ENCODE assay signal across 12 cellular contexts in the genomic region with DNA sequence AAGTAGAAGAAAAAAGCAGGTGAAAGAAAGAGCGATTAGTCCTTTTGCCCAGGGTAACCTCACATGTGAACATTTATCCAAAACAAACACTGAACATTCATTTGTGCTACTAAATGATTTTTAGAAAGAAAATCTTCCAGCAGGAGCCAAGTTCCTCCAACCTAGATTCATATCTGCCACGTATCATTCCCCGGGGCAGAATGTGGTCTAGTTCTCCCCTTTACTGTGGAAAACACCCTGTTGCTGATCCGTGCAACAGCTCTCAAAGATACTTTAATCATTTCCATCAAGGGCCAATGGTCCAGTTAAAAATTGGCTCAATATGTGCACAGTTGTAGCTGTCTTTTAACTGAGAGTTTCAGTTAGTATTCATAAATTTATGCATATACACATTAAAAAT.
DNase-seq lines count a peak whose midpoint lies in the region; ATAC-seq, FAIRE-seq and TF ChIP-seq lines count a peak whose summit lies in the region.
"Had no signal": no experiment of that assay in that cellular context is flagged by ENCODE, and none has a peak within 500 bp of the region (broad histone marks: within the 10 kb centered on the region; RNA-seq: fewer than 3 reads in every experiment).

No MANE protein-coding gene starts in this region.

- no peak overlapping the region for H3K4me3 ChIP-seq in HFF-Myc (replicated peaks; ENCODE audit: low read depth, low read length)
- H3K4me3 ChIP-seq in adipocyte (ENCODE audit: low read length), result peak overlapping the region; percentile 2
- no peak overlapping the region for H3K4me3 ChIP-seq in fibroblast of villous mesenchyme (ENCODE audit: low read depth, low read length)
- H3K4me3 ChIP-seq: stomach had no signal

- H3K9me3 ChIP-seq in adipocyte (ENCODE audit: control insufficient read depth, low read length), result no peaks in the 10 kb centered on the region
- H3K9me3 ChIP-seq: stomach had no signal

- DNase-seq in A172 (ENCODE audit: low spot score), result peak; percentile 21
- peak; percentile 62 for DNase-seq in HFF-Myc (ENCODE audit: extremely low read depth, low read depth)
- peak; percentile 87 for DNase-seq in adipocyte (ENCODE audit: low read depth)
- DNase-seq in fibroblast of villous mesenchyme (ENCODE audit: low read depth), result peak; percentile 57
- no peak for DNase-seq in HTR-8/SVneo (ENCODE audit: insufficient read length, low spot score)
- no peak for DNase-seq in DMS53 treated with DMSO at 0.1 percent for 48 hours (lab: John Stamatoyannopoulos, UW; ENCODE audit: unreplicated experiment)
- DNase-seq: activated gamma-delta T cell treated with Interleukin-2 at 50 U/mL for 16 hours, HCEC 1CT, NCI-H2081 treated with DMSO at 0.1 percent for 48 hours, stomach had no signal

- TF ChIP-seq CTCF in HFF-Myc (IDR thresholded peaks at IDR 0.05; ENCODE audit: low read depth, low read length, missing control alignments) (no peak), fibroblast of villous mesenchyme (IDR thresholded peaks at IDR 0.05; ENCODE audit: insufficient read depth, low read depth, low read length) (no peak)

- ATAC-seq in GM21786 (IDR thresholded peaks at IDR 0.05; ENCODE audit: unreplicated experiment) (no peak), HG03175 (IDR thresholded peaks at IDR 0.05; ENCODE audit: unreplicated experiment) (no peak)

- H3K9ac ChIP-seq in adipocyte (ENCODE audit: low read length), result peak overlapping the region; percentile 51

- no peaks in the 10 kb centered on the region for H3K36me3 ChIP-seq in adipocyte (ENCODE audit: control insufficient read depth, insufficient read depth, low read length, severe bottlenecking)
- H3K36me3 ChIP-seq: stomach had no signal

- H3K4me1 ChIP-seq in adipocyte (ENCODE audit: control insufficient read depth, insufficient read depth, low read length), result peaks cover 46% of the 10 kb centered on the region

- no peaks in the 10 kb centered on the region for H3K27me3 ChIP-seq in adipocyte (replicated peaks; ENCODE audit: control insufficient read depth, insufficient read depth, low read length)
- H3K27me3 ChIP-seq: stomach had no signal

- no peak for FAIRE-seq in HTR-8/SVneo (lab: Jason Lieb, UNC)

Comparison
In these comparisons a context has a peak if more than half of its experiments do, and no peak if none do; other contexts are left out.
1. DNase-seq: peak in A172 (single experiment), HFF-Myc (single experiment), adipocyte (single experiment) and fibroblast of villous mesenchyme (single experiment); none in HTR-8/SVneo (single experiment) and DMS53 treated with DMSO at 0.1 percent for 48 hours (single experiment).